In genomic region chr9:114782586-114782985, GRCh38 we compare ENCODE assay signal across 28 cellular contexts. TPM values are rescaled to one million over a fixed set of nuclear protein-coding genes. Genes with fewer than 3 reads are reported as not detected.
"Had no signal": no experiment of that assay in that cellular context is flagged by ENCODE, and none has a peak within 500 bp of the region (broad histone marks: within the 10 kb centered on the region; RNA-seq: fewer than 3 reads in every experiment).

No MANE protein-coding gene starts in this region.

- H3K36me3 ChIP-seq: brain microvascular endothelial cell, esophagus squamous epithelium had no signal

- H3K9me3 ChIP-seq: esophagus squamous epithelium had no signal

- H3K4me3 ChIP-seq: coronary artery, esophagus squamous epithelium had no signal

- DNase-seq: activated CD4-positive, alpha-beta memory T cell treated with anti-CD3 and anti-CD28 coated beads, Interleukin-2, amount 10 ng/mL, durations not matched to agents 7 days and 5 days; activated CD4-positive, alpha-beta T cell treated with anti-CD3 and anti-CD28 coated beads for 1 hour; activated CD4-positive, alpha-beta T cell treated with anti-CD3 and anti-CD28 coated beads for 4 hours; activated CD4-positive, alpha-beta T cell treated with anti-CD3 and anti-CD28 coated beads, Interleukin-2, amount 10 ng/mL, durations not matched to agents 7 days and 5 days; activated CD4-positive, alpha-beta T cell treated with anti-CD3 and anti-CD28 coated beads, Interleukin-2, amount 50 U/mL, for 4 hours; activated CD8-positive, alpha-beta memory T cell treated with anti-CD3 and anti-CD28 coated beads, Interleukin-2, amount 50 U/mL, for 48 hours; activated gamma-delta T cell; activated naive CD4-positive, alpha-beta T cell; activated naive CD4-positive, alpha-beta T cell treated with anti-CD3 and anti-CD28 coated beads, Interleukin-2, amount 10 ng/mL, durations not matched to agents 7 days and 5 days; activated naive CD8-positive, alpha-beta T cell treated with anti-CD3 and anti-CD28 coated beads, Interleukin-2, amount 10 ng/mL, durations not matched to agents 7 days and 5 days; activated T-cell treated with anti-CD3 and anti-CD28 coated beads for 4 hours; activated T-cell treated with anti-CD3 and anti-CD28 coated beads, Interleukin-2, amount 50 U/mL, for 24 hours; activated T-cell treated with anti-CD3 and anti-CD28 coated beads, Interleukin-2, amount 50 U/mL, for 72 hours; amniotic stem cell; anterior cingulate cortex; brain microvascular endothelial cell; effector CD4-positive, alpha-beta T cell; effector memory CD8-positive, alpha-beta T cell; erythroblast; esophagus squamous epithelium; foreskin fibroblast; head of caudate nucleus; T-helper 1 cell; T-helper 17 cell; T1000 had no signal

- H3K27ac ChIP-seq: brain microvascular endothelial cell, coronary artery, esophagus squamous epithelium, VCaP had no signal

- H3K27me3 ChIP-seq: brain microvascular endothelial cell had no signal

RNA-seq across cellular contexts. Expression of gene TNFSF15, which starts 23.3 kb away (rescaled TPM):
- total RNA-seq: bronchial epithelial cell had no signal
